Comparison of ENCODE assay signal across 1 cellular context in the genomic region with DNA sequence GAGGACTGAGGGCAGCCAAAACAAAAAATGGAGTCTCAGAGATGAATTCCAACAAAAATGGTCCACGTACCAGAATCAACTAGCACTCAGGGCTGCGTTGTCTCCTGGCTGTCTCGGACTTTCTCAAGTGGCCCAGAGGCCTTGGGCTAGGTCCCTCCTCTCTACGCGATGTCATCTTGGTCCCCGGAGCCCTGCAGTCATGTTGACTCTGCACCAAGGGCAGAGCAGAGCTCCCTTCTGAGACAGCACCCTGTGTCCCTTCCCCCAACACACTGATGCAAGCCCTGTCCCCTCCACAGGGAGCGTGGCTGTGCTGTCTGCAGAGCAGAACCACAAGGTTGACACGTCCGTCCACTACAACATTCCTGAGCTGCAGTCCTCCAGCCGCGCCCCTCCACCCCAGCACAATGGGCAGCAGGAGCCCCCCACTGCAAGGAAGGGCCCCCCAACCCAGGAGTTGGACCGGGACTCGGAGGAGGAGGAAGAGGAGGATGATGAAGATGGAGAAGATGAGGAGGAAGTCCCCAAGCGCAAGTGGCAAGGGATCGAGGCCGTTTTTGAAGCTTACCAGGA.
TF ChIP-seq lines count a peak whose summit lies in the region.

No MANE protein-coding gene starts in this region.

TF ChIP-seq in GM12878, 131 proteins besides CTCF, POLR2A, EP300 and RAD21 (continued from another document):
- TF ChIP-seq RCOR1 (conservative IDR thresholded peaks at IDR 0.05; ENCODE audit: low read depth, low read length) (no peak), KLF5 (IDR thresholded peaks at IDR 0.05; ENCODE audit: partially characterized antibody) (no peak), TCF3 (IDR thresholded peaks at IDR 0.05; ENCODE audit: borderline replicate concordance, insufficient read depth, low read depth, low read length) (no peak), SMAD1 (IDR thresholded peaks at IDR 0.05; ENCODE audit: low read depth, partially characterized antibody) (no peak), GABPA (IDR thresholded peaks at IDR 0.05; ENCODE audit: low read depth) (no peak), LARP7 (IDR thresholded peaks at IDR 0.05) (no peak), NBN (IDR thresholded peaks at IDR 0.05) (no peak), ZNF207 (IDR thresholded peaks at IDR 0.05; ENCODE audit: borderline replicate concordance) (no peak)
